ENCODE assay signal across 14 cellular contexts in the genomic region with DNA sequence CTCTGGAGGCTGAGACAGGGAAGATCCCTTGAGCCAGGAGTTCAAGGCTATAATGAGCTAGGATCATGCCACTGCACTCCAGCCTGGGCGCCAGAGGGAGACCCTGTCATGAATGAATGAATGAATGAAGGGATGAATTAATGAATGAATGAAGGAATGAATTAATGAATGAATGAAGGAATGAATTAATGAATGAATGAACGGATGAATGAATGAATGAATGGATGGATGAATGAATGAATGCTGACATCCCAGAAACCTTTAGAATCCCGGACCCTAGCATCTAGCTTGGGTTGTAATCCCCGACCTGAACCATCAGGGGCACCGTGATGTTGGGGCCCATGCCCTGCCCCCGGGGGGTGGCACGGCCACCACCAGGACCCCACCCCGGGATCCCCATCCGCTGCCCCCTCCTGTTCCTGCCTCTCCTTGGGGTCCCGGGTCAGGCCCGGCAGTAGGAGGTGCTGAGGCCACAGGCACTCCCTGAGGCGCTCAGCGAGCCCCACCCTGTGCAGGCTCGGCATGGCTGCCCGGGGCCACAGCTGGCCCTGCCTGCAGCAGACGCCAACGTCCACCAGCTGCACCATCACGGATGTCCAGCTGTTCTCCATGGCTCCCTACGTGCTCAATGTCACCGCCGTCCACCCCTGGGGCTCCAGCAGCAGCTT. TPM values are rescaled to one million over a fixed set of nuclear protein-coding genes. Genes with fewer than 3 reads are reported as not detected.
DNase-seq lines count a peak whose midpoint lies in the region; ATAC-seq and TF ChIP-seq lines count a peak whose summit lies in the region.
"Had no signal": no experiment of that assay in that cellular context is flagged by ENCODE, and none has a peak within 500 bp of the region (broad histone marks: within the 10 kb centered on the region; RNA-seq: fewer than 3 reads in every experiment).

No MANE protein-coding gene starts in this region.

- H3K27me3 Mint-ChIP-seq in glutamatergic neuron (ENCODE audit: unreplicated experiment) (peaks cover 2% of the 10 kb centered on the region), natural killer cell (ENCODE audit: low read depth in 2 of 2) (peaks cover 0 to 5% of the 10 kb centered on the region in 2 donors)
- H3K27me3 Mint-ChIP-seq: activated CD4-positive, alpha-beta T cell treated with anti-CD3 and anti-CD28 coated beads, Interleukin-2, amount 10 ng/mL, durations not matched to agents 24 days and 14 days; type B pancreatic cell had no signal

- peaks cover 0 to 70% (median 38%) of the 10 kb centered on the region in 7 donors for H3K27me3 ChIP-seq in heart right ventricle

- H3K27ac Mint-ChIP-seq in glutamatergic neuron (ENCODE audit: unreplicated experiment), result no peak overlapping the region
- H3K27ac Mint-ChIP-seq in natural killer cell, result no peak overlapping the region
- H3K27ac Mint-ChIP-seq: dendritic cell treated with granulocyte-macrophage colony-stimulating factor and Interleukin-4, amounts not matched to agents 40 ng/mL and 50 ng/mL, for 4 days; type B pancreatic cell had no signal

- H3K4me3 Mint-ChIP-seq in glutamatergic neuron (ENCODE audit: unreplicated experiment) (no peak overlapping the region), natural killer cell (no peak overlapping the region)
- H3K4me3 Mint-ChIP-seq: dendritic cell treated with granulocyte-macrophage colony-stimulating factor and Interleukin-4, amounts not matched to agents 40 ng/mL and 50 ng/mL, for 4 days; type B pancreatic cell had no signal

- peaks cover 0 to 11% (median 0%) of the 10 kb centered on the region in 9 donors for H3K4me1 ChIP-seq in heart right ventricle
- H3K4me1 ChIP-seq: foreskin keratinocyte had no signal

- H3K36me3 Mint-ChIP-seq in glutamatergic neuron (ENCODE audit: unreplicated experiment) (no peaks in the 10 kb centered on the region), natural killer cell (no peaks in the 10 kb centered on the region)
- H3K36me3 Mint-ChIP-seq: type B pancreatic cell had no signal

- DNase-seq in Right ventricle myocardium superior (no peak), heart right ventricle (no peak), LHCN-M2 (ENCODE audit: low read depth) (peak; percentile 37), glutamatergic neuron (peak; percentile 35), natural killer cell (no peak), left lobe of liver (ENCODE audit: low spot score) (no peak)
- DNase-seq: foreskin keratinocyte, NCI-H2029 treated with DMSO at 0.1 percent for 48 hours had no signal

- ATAC-seq in Right ventricle myocardium superior (ENCODE audit: poor library complexity) (peak; percentile 13), heart right ventricle (no peak), HG02973 (IDR thresholded peaks at IDR 0.05; ENCODE audit: unreplicated experiment) (no peak), HG03135 (IDR thresholded peaks at IDR 0.05; ENCODE audit: unreplicated experiment) (no peak), natural killer cell (no peak), left lobe of liver (no peak)

- intact Hi-C loops in Right ventricle myocardium superior (cut with DNase I) (no loop called here), heart right ventricle (cut with DNase I) (no loop called here), natural killer cell (cut with micrococcal nuclease) (no loop called here)

- H3K27ac ChIP-seq in heart right ventricle, result no peak overlapping the region
- H3K27ac ChIP-seq: foreskin keratinocyte had no signal

- H3K4me3 ChIP-seq in heart right ventricle, result no peak overlapping the region

- H3K36me3 ChIP-seq in heart right ventricle, result no peaks in the 10 kb centered on the region

- H3K9me3 ChIP-seq in heart right ventricle, result no peaks in the 10 kb centered on the region

- no peaks in the 10 kb centered on the region for H3K4me1 Mint-ChIP-seq in glutamatergic neuron (ENCODE audit: low read depth, unreplicated experiment)
- H3K4me1 Mint-ChIP-seq in natural killer cell, result no peaks in the 10 kb centered on the region

- H3K9me3 Mint-ChIP-seq in glutamatergic neuron (ENCODE audit: unreplicated experiment) (peaks cover 1% of the 10 kb centered on the region), natural killer cell (no peaks in the 10 kb centered on the region)
- H3K9me3 Mint-ChIP-seq: activated CD4-positive, alpha-beta T cell treated with anti-CD3 and anti-CD28 coated beads, Interleukin-2, amount 10 ng/mL, durations not matched to agents 24 days and 14 days; dendritic cell treated with granulocyte-macrophage colony-stimulating factor and Interleukin-4, amounts not matched to agents 40 ng/mL and 50 ng/mL, for 4 days; type B pancreatic cell had no signal

- 44 to 47% methylated on average over 21 of the region's 21 CpGs for WGBS in heart right ventricle, 2 donors

- TF ChIP-seq CTCF in heart right ventricle (IDR thresholded peaks at IDR 0.05) (no peak), glutamatergic neuron (IDR thresholded peaks at IDR 0.05; ENCODE audit: partially characterized antibody, unreplicated experiment) (no peak), natural killer cell (IDR thresholded peaks at IDR 0.05) (no peak)

RNA-seq across cellular contexts. Expression of a gene that starts 3.4 kb away (rescaled TPM):
- 0.51 TPM for total RNA-seq in Right ventricle myocardium superior
- total RNA-seq in heart right ventricle, result 1 to 10 TPM in 2 of 10 donors, under 1 TPM in 4, not detected in 4; 0.49 to 2.2 (median 0.81) TPM
- polyA plus RNA-seq in heart right ventricle, result 1 to 10 TPM in 1 of 2 donors, under 1 TPM in 1; 0.73 to 2.4 TPM
- 0.11 TPM in 1 of 2 replicates, not detected in the other for total RNA-seq in LHCN-M2 (2014; rRNA removed)
- polyA plus RNA-seq in LHCN-M2 (2012), result 0.36 TPM
- not detected for total RNA-seq in glutamatergic neuron (ENCODE audit: unreplicated experiment)
- total RNA-seq in natural killer cell, result not detected
- 1.3 TPM for total RNA-seq in left lobe of liver
- total RNA-seq: bronchial epithelial cell, foreskin keratinocyte had no signal

RNA-seq across cellular contexts. Expression of a gene that starts 14.1 kb away (rescaled TPM):
- total RNA-seq in Right ventricle myocardium superior (7.8 TPM), heart right ventricle (10 to 100 TPM in 6 of 10 donors, 1 to 10 TPM in 4; 7.9 to 11.9 (median 10.4) TPM), LHCN-M2 (2014; rRNA removed) (16.8 and 24.2 TPM in 2 replicates), glutamatergic neuron (ENCODE audit: unreplicated experiment) (18.7 TPM), natural killer cell (10 to 100 TPM; 37.7 to 39.5 (median 38.5) TPM), left lobe of liver (8.1 TPM)
- polyA plus RNA-seq in heart right ventricle, result 10 to 100 TPM; 29.2 to 32.8 TPM
- 18.9 TPM for polyA plus RNA-seq in LHCN-M2 (2012)

RNA-seq across cellular contexts. Expression of a gene that starts 46.3 kb away (rescaled TPM):
- not detected for total RNA-seq in Right ventricle myocardium superior
- under 1 TPM in 3 of 10 donors, not detected in 7; 0.17 to 0.37 (median 0.30) TPM for total RNA-seq in heart right ventricle
- under 1 TPM in 1 of 2 donors, not detected in 1; 0.03 TPM for polyA plus RNA-seq in heart right ventricle
- 39.4 and 122 TPM in 2 replicates for total RNA-seq in LHCN-M2 (2014; rRNA removed)
- polyA plus RNA-seq in LHCN-M2 (2012), result 28.5 TPM
- total RNA-seq in glutamatergic neuron (ENCODE audit: unreplicated experiment), result 254 TPM
- total RNA-seq in natural killer cell, result under 1 TPM in 1 of 3 donors, not detected in 2; 0.20 TPM
- 8.8 TPM for total RNA-seq in left lobe of liver
- total RNA-seq: activated CD4-positive, alpha-beta T cell treated with anti-CD3 and anti-CD28 coated beads, Interleukin-2, amount 10 ng/mL, durations not matched to agents 24 days and 14 days; bronchial epithelial cell; foreskin keratinocyte had no signal
- polyA plus RNA-seq: foreskin keratinocyte had no signal

RNA-seq across cellular contexts. Expression of a gene that starts 50.3 kb away (rescaled TPM):
- total RNA-seq in Right ventricle myocardium superior (0.08 TPM), heart right ventricle (1 to 10 TPM in 1 of 10 donors, under 1 TPM in 9; 0.12 to 1.0 (median 0.29) TPM), LHCN-M2 (2014; rRNA removed) (0.13 and 0.17 TPM in 2 replicates), glutamatergic neuron (ENCODE audit: unreplicated experiment) (6.1 TPM), natural killer cell (1 to 10 TPM in 1 of 3 donors, under 1 TPM in 2; 0.65 to 2.2 (median 0.71) TPM), left lobe of liver (5.6 TPM)
- polyA plus RNA-seq in heart right ventricle, result under 1 TPM; 0.14 to 0.66 TPM
- 0.06 TPM for polyA plus RNA-seq in LHCN-M2 (2012)

RNA-seq across cellular contexts. Expression of a gene that starts 50.4 kb away (rescaled TPM):
- 9.4 TPM for total RNA-seq in Right ventricle myocardium superior
- total RNA-seq in heart right ventricle, result 10 to 100 TPM in 8 of 10 donors, 1 to 10 TPM in 2; 7.9 to 14.6 (median 11.9) TPM
- polyA plus RNA-seq in heart right ventricle, result 10 to 100 TPM; 24.1 to 26.9 TPM
- 17.0 and 31.1 TPM in 2 replicates for total RNA-seq in LHCN-M2 (2014; rRNA removed)
- 18.8 TPM for polyA plus RNA-seq in LHCN-M2 (2012)
- total RNA-seq in glutamatergic neuron (ENCODE audit: unreplicated experiment), result 48.3 TPM
- 10 to 100 TPM; 29.5 to 37.4 (median 30.5) TPM for total RNA-seq in natural killer cell
- 11.1 TPM for total RNA-seq in left lobe of liver

Comparison
In these comparisons a context has a peak if more than half of its experiments do, and no peak if none do; other contexts are left out.
1. DNase-seq: peak in LHCN-M2 (single experiment) and glutamatergic neuron (single experiment); none in Right ventricle myocardium superior (single experiment), heart right ventricle (0 of 2), natural killer cell (single experiment) and left lobe of liver (single experiment).